In the genomic region with DNA sequence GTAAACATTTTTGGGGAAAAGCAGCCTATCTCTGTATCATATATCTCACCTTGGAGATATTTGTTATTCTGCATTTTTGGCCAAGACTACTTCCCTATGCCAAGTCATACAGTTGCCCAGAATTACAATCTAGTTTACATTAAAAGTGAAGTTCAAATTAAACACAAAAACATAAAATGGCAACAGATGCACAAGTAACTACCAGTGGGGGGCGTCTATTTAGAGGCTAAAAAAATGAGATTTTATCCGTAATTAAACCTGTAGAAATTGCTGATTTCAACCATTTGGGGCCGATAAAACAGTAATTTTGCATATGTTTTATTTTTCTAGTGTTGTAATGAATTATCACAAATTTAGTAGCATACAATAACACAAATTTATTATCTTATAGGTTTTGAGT, we compare ENCODE assay signal across 26 cellular contexts.
"Had no signal": no experiment of that assay in that cellular context is flagged by ENCODE, and none has a peak within 500 bp of the region (broad histone marks: within the 10 kb centered on the region; RNA-seq: fewer than 3 reads in every experiment).

No MANE protein-coding gene starts in this region.

- H3K27ac Mint-ChIP-seq: activated CD4-positive, alpha-beta memory T cell treated with anti-CD3 and anti-CD28 coated beads, Interleukin-2, amount 10 ng/mL, durations not matched to agents 7 days and 5 days; activated CD4-positive, alpha-beta T cell treated with anti-CD3 and anti-CD28 coated beads, Interleukin-2, amount 10 ng/mL, durations not matched to agents 7 days and 5 days; activated T-cell treated with anti-CD3 and anti-CD28 coated beads, Interleukin-2, amount 50 U/mL, for 24 hours; activated T-helper 17 cell treated with anti-CD3 and anti-CD28 coated beads, Interleukin-2, amount 50 U/mL, for 72 hours; effector memory CD8-positive, alpha-beta T cell; naive thymus-derived CD8-positive, alpha-beta T cell had no signal

- H3K36me3 Mint-ChIP-seq: naive thymus-derived CD8-positive, alpha-beta T cell had no signal

- DNase-seq: activated CD4-positive, alpha-beta memory T cell treated with anti-CD3 and anti-CD28 coated beads, Interleukin-2, amount 10 ng/mL, durations not matched to agents 7 days and 5 days; activated CD4-positive, alpha-beta T cell treated with anti-CD3 and anti-CD28 coated beads for 1 hour; activated CD4-positive, alpha-beta T cell treated with anti-CD3 and anti-CD28 coated beads, Interleukin-2, amount 10 ng/mL, durations not matched to agents 7 days and 5 days; activated CD8-positive, alpha-beta memory T cell treated with anti-CD3 and anti-CD28 coated beads, Interleukin-2, amount 50 U/mL, for 48 hours; activated gamma-delta T cell treated with Interleukin-2 at 50 U/mL for 16 hours; activated naive CD4-positive, alpha-beta T cell treated with anti-CD3 and anti-CD28 coated beads, Interleukin-2, amount 50 U/mL, for 16 hours; activated T-cell treated with anti-CD3 and anti-CD28 coated beads, Interleukin-2, amount 50 U/mL, for 24 hours; amniotic stem cell; brain microvascular endothelial cell; cortex of kidney; effector memory CD8-positive, alpha-beta T cell; foreskin melanocyte; heart right ventricle; left lung; lower lobe of right lung; mesenchymal stem cell; naive thymus-derived CD8-positive, alpha-beta T cell; occipital lobe; right lobe of liver; stimulated activated CD4-positive, alpha-beta T cell treated with anti-CD3 and anti-CD28 coated beads, Interleukin-2, amount 100 ng/mL, for 48 hours; stimulated activated naive CD4-positive, alpha-beta T cell treated with Interleukin-2 at 50 U/mL for 16 hours; T-helper 9 cell had no signal

- H3K27me3 Mint-ChIP-seq: activated CD4-positive, alpha-beta memory T cell treated with anti-CD3 and anti-CD28 coated beads, Interleukin-2, amount 10 ng/mL, durations not matched to agents 7 days and 5 days; activated CD4-positive, alpha-beta T cell treated with anti-CD3 and anti-CD28 coated beads, Interleukin-2, amount 10 ng/mL, durations not matched to agents 7 days and 5 days; activated T-cell treated with anti-CD3 and anti-CD28 coated beads, Interleukin-2, amount 50 U/mL, for 24 hours; activated T-helper 17 cell treated with anti-CD3 and anti-CD28 coated beads, Interleukin-2, amount 50 U/mL, for 72 hours; effector memory CD8-positive, alpha-beta T cell; naive thymus-derived CD8-positive, alpha-beta T cell had no signal

- H3K36me3 ChIP-seq: brain microvascular endothelial cell, esophagus muscularis mucosa, heart right ventricle, left lung, lower lobe of right lung, right lobe of liver, tibial nerve had no signal

- H3K27me3 ChIP-seq: brain microvascular endothelial cell, esophagus muscularis mucosa, heart right ventricle, left lung, right lobe of liver, tibial nerve had no signal

- H3K9me3 ChIP-seq: lower lobe of right lung, right lobe of liver had no signal

- H3K27ac ChIP-seq: brain microvascular endothelial cell, esophagus muscularis mucosa, heart right ventricle, left lung, lower lobe of right lung, right lobe of liver, tibial nerve had no signal

- H3K4me1 Mint-ChIP-seq: activated CD4-positive, alpha-beta memory T cell treated with anti-CD3 and anti-CD28 coated beads, Interleukin-2, amount 10 ng/mL, durations not matched to agents 7 days and 5 days; activated CD4-positive, alpha-beta T cell treated with anti-CD3 and anti-CD28 coated beads, Interleukin-2, amount 10 ng/mL, durations not matched to agents 7 days and 5 days; activated T-helper 17 cell treated with anti-CD3 and anti-CD28 coated beads, Interleukin-2, amount 50 U/mL, for 72 hours; naive thymus-derived CD8-positive, alpha-beta T cell; neural crest cell had no signal

- H3K4me1 ChIP-seq: esophagus muscularis mucosa, heart right ventricle, left lung, lower lobe of right lung, right lobe of liver, tibial nerve had no signal

- H3K4me3 ChIP-seq: esophagus muscularis mucosa, heart right ventricle, left lung, lower lobe of right lung, right lobe of liver, tibial nerve had no signal

- H3K9me3 Mint-ChIP-seq: activated T-cell treated with anti-CD3 and anti-CD28 coated beads, Interleukin-2, amount 50 U/mL, for 24 hours; activated T-helper 17 cell treated with anti-CD3 and anti-CD28 coated beads, Interleukin-2, amount 50 U/mL, for 72 hours; neural crest cell had no signal

- ATAC-seq: activated T-helper 17 cell treated with anti-CD3 and anti-CD28 coated beads, Interleukin-2, amount 50 U/mL, for 72 hours; effector memory CD8-positive, alpha-beta T cell; heart right ventricle; left lung; lower lobe of right lung; naive thymus-derived CD8-positive, alpha-beta T cell; right lobe of liver had no signal

- H3K4me3 Mint-ChIP-seq: activated CD4-positive, alpha-beta memory T cell treated with anti-CD3 and anti-CD28 coated beads, Interleukin-2, amount 10 ng/mL, durations not matched to agents 7 days and 5 days; activated CD4-positive, alpha-beta T cell treated with anti-CD3 and anti-CD28 coated beads, Interleukin-2, amount 10 ng/mL, durations not matched to agents 7 days and 5 days; activated T-cell treated with anti-CD3 and anti-CD28 coated beads, Interleukin-2, amount 50 U/mL, for 24 hours; activated T-helper 17 cell treated with anti-CD3 and anti-CD28 coated beads, Interleukin-2, amount 50 U/mL, for 72 hours; effector memory CD8-positive, alpha-beta T cell; naive thymus-derived CD8-positive, alpha-beta T cell; neural crest cell had no signal
